In genomic region chr11:70741085-70741484, GRCh38 we compare ENCODE assay signal across 29 cellular contexts.
"Had no signal": no experiment of that assay in that cellular context is flagged by ENCODE, and none has a peak within 500 bp of the region (broad histone marks: within the 10 kb centered on the region; RNA-seq: fewer than 3 reads in every experiment).

No MANE protein-coding gene starts in this region.

- H3K9me3 ChIP-seq: ascending aorta, colonic mucosa, heart left ventricle had no signal

- H3K27ac ChIP-seq: ascending aorta, brain microvascular endothelial cell, colonic mucosa, heart left ventricle had no signal

- DNase-seq: activated CD4-positive, alpha-beta memory T cell treated with anti-CD3 and anti-CD28 coated beads for 36 hours; activated CD4-positive, alpha-beta T cell treated with anti-CD3 and anti-CD28 coated beads for 36 hours; activated CD4-positive, alpha-beta T cell treated with anti-CD3 and anti-CD28 coated beads, Interleukin-2, amount 10 ng/mL, durations not matched to agents 24 days and 14 days; activated CD4-positive, CD25-positive, alpha-beta regulatory T cell; activated CD4-positive, CD25-positive, alpha-beta regulatory T cell treated with anti-CD3 and anti-CD28 coated beads, Interleukin-2, amount 50 U/mL, for 72 hours; activated CD8-positive, alpha-beta memory T cell treated with anti-CD3 and anti-CD28 coated beads, Interleukin-2, amount 10 ng/mL, durations not matched to agents 7 days and 5 days; activated CD8-positive, alpha-beta memory T cell treated with anti-CD3 and anti-CD28 coated beads, Interleukin-2, amount 50 U/mL, for 4 hours; activated CD8-positive, alpha-beta T cell treated with anti-CD3 and anti-CD28 coated beads, Interleukin-2, amount 10 ng/mL, durations not matched to agents 7 days and 5 days; activated gamma-delta T cell; activated naive CD4-positive, alpha-beta T cell; activated naive CD4-positive, alpha-beta T cell treated with anti-CD3 and anti-CD28 coated beads, Interleukin-2, amount 10 ng/mL, durations not matched to agents 7 days and 5 days; activated naive CD8-positive, alpha-beta T cell treated with anti-CD3 and anti-CD28 coated beads, Interleukin-2, amount 10 ng/mL, durations not matched to agents 7 days and 5 days; activated T-cell treated with anti-CD3 and anti-CD28 coated beads, Interleukin-2, amount 50 U/mL, for 1 hour; activated T-cell treated with anti-CD3 and anti-CD28 coated beads, Interleukin-2, amount 50 U/mL, for 48 hours; brain microvascular endothelial cell; caudate nucleus; cerebellar nuclear complex; colonic mucosa; effector CD8-positive, alpha-beta T cell; foreskin fibroblast; heart left ventricle; T-helper 1 cell; T-helper 17 cell; T1000 had no signal

- H3K4me3 ChIP-seq: ascending aorta, colonic mucosa, heart left ventricle had no signal

- H3K36me3 ChIP-seq: ascending aorta, brain microvascular endothelial cell, colonic mucosa, heart left ventricle had no signal

- H3K27me3 ChIP-seq: ascending aorta, brain microvascular endothelial cell, colonic mucosa had no signal

- FAIRE-seq: endometrium, frontal cortex had no signal

- ATAC-seq: activated CD4-positive, alpha-beta T cell treated with anti-CD3 and anti-CD28 coated beads for 36 hours; activated CD8-positive, alpha-beta memory T cell treated with anti-CD3 and anti-CD28 coated beads, Interleukin-2, amount 10 ng/mL, durations not matched to agents 7 days and 5 days; activated CD8-positive, alpha-beta T cell treated with anti-CD3 and anti-CD28 coated beads, Interleukin-2, amount 10 ng/mL, durations not matched to agents 7 days and 5 days; activated naive CD4-positive, alpha-beta T cell treated with anti-CD3 and anti-CD28 coated beads, Interleukin-2, amount 50 U/mL, for 72 hours; esophagus mucosa; heart left ventricle; T-helper 17 cell had no signal

- H3K4me1 ChIP-seq: ascending aorta, colonic mucosa, heart left ventricle had no signal
